ENCODE assay signal across 12 cellular contexts in the genomic region with DNA sequence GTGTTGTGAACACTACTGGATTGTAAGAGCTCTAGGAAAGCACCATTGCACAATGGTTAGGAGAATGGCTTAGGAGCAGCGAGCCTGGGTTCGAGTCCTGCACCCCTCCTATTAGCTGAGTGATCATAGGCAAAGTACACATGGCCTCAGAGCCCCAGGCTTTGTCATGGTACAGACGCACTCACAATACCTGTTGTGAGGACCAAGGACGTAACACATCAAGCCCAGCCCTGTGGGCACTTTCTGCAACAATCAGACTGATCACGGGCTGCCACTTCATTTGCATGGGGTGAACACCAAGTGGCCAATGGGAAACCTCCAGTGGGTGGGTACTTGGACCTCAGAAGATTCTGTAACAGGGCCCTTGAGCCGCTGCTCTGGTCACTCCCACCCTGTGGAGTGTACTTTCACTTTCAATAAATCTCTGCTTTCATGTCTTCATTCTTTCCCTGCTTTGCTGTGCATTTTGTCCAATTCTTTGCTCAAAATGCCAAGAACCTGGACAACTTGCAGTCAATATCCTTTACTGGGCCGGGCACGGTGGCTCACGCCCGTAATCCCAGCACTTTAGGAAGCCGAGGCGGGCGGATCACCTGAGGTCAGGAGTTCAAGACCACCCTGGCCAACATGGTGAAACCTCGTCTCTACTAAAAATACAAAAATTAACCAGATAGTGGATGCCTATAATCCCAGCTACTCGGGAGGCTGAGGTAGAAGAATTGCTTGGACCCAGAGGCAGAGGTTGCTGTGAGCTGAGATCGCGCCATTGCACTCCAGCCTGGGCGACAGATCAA. TPM values are rescaled to one million over a fixed set of nuclear protein-coding genes. Genes with fewer than 3 reads are reported as not detected.
DNase-seq lines count a peak whose midpoint lies in the region; ATAC-seq, FAIRE-seq and TF ChIP-seq lines count a peak whose summit lies in the region.
"Had no signal": no experiment of that assay in that cellular context is flagged by ENCODE, and none has a peak within 500 bp of the region (broad histone marks: within the 10 kb centered on the region; RNA-seq: fewer than 3 reads in every experiment).

No MANE protein-coding gene starts in this region.

- H3K27me3 ChIP-seq in neuronal stem cell (ENCODE audit: control insufficient read depth in 3 of 3, insufficient read depth in 3 of 3, low read depth in 1 of 3, low read length in 3 of 3): no peaks in the 10 kb centered on the region
- H3K27me3 ChIP-seq: suprapubic skin had no signal

- H2AK5ac ChIP-seq in neuronal stem cell (ENCODE audit: low read depth, low read length): no peak overlapping the region

- no peak overlapping the region for H3K4me2 ChIP-seq in neuronal stem cell (ENCODE audit: insufficient read depth, low read length, poor library complexity, severe bottlenecking)

- H3K27ac ChIP-seq in neuronal stem cell (replicated peaks; ENCODE audit: low read length): no peak overlapping the region
- H3K27ac ChIP-seq: suprapubic skin had no signal

- H2AFZ ChIP-seq in neuronal stem cell (ENCODE audit: low read length): no peak overlapping the region

- H2BK12ac ChIP-seq in neuronal stem cell (ENCODE audit: low read length): no peak overlapping the region

- H2BK5ac ChIP-seq in neuronal stem cell (ENCODE audit: low read length): no peak overlapping the region

- no peak overlapping the region for H4K91ac ChIP-seq in neuronal stem cell (ENCODE audit: low read depth, low read length, poor library complexity)

- no peak for ATAC-seq in GM19452 (IDR thresholded peaks at IDR 0.05; ENCODE audit: unreplicated experiment)
- ATAC-seq in omental fat pad (ENCODE audit: low FRiP score): no peak

- peaks cover 0 to 2% of the 10 kb centered on the region in 2 donors for H3K4me1 ChIP-seq in neuronal stem cell (ENCODE audit: control insufficient read depth in 2 of 2, insufficient read depth in 1 of 2, low read depth in 1 of 2, low read length in 2 of 2)

- no peak for FAIRE-seq in urothelium cell line (lab: Jason Lieb, UNC)
- FAIRE-seq: islet of Langerhans had no signal

- no peaks in the 10 kb centered on the region for H3K9me3 ChIP-seq in neuronal stem cell (replicated peaks in 1 of 2; ENCODE audit: control insufficient read depth in 2 of 2, insufficient read depth in 1 of 2, low read depth in 1 of 2, low read length in 2 of 2)
- H3K9me3 ChIP-seq: suprapubic skin had no signal

- H4K8ac ChIP-seq in neuronal stem cell (ENCODE audit: low read depth, low read length): no peak overlapping the region

- H3K4ac ChIP-seq in neuronal stem cell (ENCODE audit: low read length): no peak overlapping the region

- no peak overlapping the region for H3K9ac ChIP-seq in neuronal stem cell (ENCODE audit: low read depth, low read length, poor library complexity)

- H3K36me3 ChIP-seq in neuronal stem cell (replicated peaks in 1 of 2; ENCODE audit: control insufficient read depth in 2 of 2, insufficient read depth in 2 of 2, low read length in 2 of 2): no peaks in the 10 kb centered on the region
- H3K36me3 ChIP-seq: suprapubic skin had no signal

- H2BK15ac ChIP-seq in neuronal stem cell (ENCODE audit: low read length): no peak overlapping the region

- no peak overlapping the region for H2BK120ac ChIP-seq in neuronal stem cell (ENCODE audit: low read depth, low read length)

- no peak overlapping the region for H3K4me3 ChIP-seq in neuronal stem cell (ENCODE audit: low read length in 2 of 2)
- H3K4me3 ChIP-seq: suprapubic skin had no signal

- no peaks in the 10 kb centered on the region for H3K79me1 ChIP-seq in neuronal stem cell (ENCODE audit: low read depth, low read length)

- H3K23ac ChIP-seq in neuronal stem cell (ENCODE audit: low read depth, low read length, poor library complexity): no peak overlapping the region

- no peak for TF ChIP-seq CTCF in omental fat pad (IDR thresholded peaks at IDR 0.05)

- peak overlapping the region; percentile 22 for H3K18ac ChIP-seq in neuronal stem cell (ENCODE audit: low read length)

- peak; percentile 66 for DNase-seq in Daoy (ENCODE audit: low read depth)
- peak; percentile 69 for DNase-seq in NCI-H774 (lab: John Stamatoyannopoulos, UW)
- peak; percentile 30 for DNase-seq in fibroblast of gingiva (ENCODE audit: low read depth)
- DNase-seq in neuronal stem cell (ENCODE audit: low spot score): no peak
- DNase-seq in omental fat pad (ENCODE audit: low spot score): no peak
- DNase-seq in activated gamma-delta T cell (lab: John Stamatoyannopoulos, UW): no peak
- no peak for DNase-seq in urothelium cell line (ENCODE audit: low spot score)
- DNase-seq: amniotic stem cell, occipital lobe had no signal

- WGBS in neuronal stem cell (ENCODE audit: extremely low coverage in 2 of 2, insufficient read length in 2 of 2, insufficient replicate concordance in 1 of 2), 2 donors: no CpG with 5 or more reads among the region's 18 CpGs

- no peak overlapping the region for H3K14ac ChIP-seq in neuronal stem cell (ENCODE audit: low read length)

RNA-seq across cellular contexts. Expression of a gene that starts 28.2 kb away (rescaled TPM):
- total RNA-seq in Daoy (2014; rRNA removed; shearing (Covaris generic)): 90.1 and 93.3 TPM in 2 replicates
- polyA plus RNA-seq in neuronal stem cell (2013, experiment 1 of 2): 77.4 TPM
- 74.7 TPM for polyA plus RNA-seq in neuronal stem cell (2013, experiment 2 of 2)
- 10 to 100 TPM; 25.5 to 36.8 (median 27.2) TPM for total RNA-seq in omental fat pad

RNA-seq across cellular contexts. Expression of a gene that starts 46.6 kb away (rescaled TPM):
- 0.54 and 1.5 TPM in 2 replicates for total RNA-seq in Daoy (2014; rRNA removed; shearing (Covaris generic))
- 0.06 TPM for polyA plus RNA-seq in neuronal stem cell (2013, experiment 1 of 2)
- 0.07 TPM for polyA plus RNA-seq in neuronal stem cell (2013, experiment 2 of 2)
- 100 to 1,000 TPM in 1 of 4 donors, 10 to 100 TPM in 3; 46.9 to 109 (median 88.6) TPM for total RNA-seq in omental fat pad

Comparison
In these comparisons a context has a peak if more than half of its experiments do, and no peak if none do; other contexts are left out.
1. DNase-seq: peak in Daoy (single experiment), NCI-H774 (single experiment) and fibroblast of gingiva (single experiment); none in neuronal stem cell (single experiment), omental fat pad (single experiment), activated gamma-delta T cell (single experiment) and urothelium cell line (single experiment).
2. RNA of a gene that starts 46.6 kb away (total RNA-seq): 46.9 to 109 TPM in omental fat pad; 0.54 to 1.5 TPM in Daoy; every median in the first group is over 10 times any median in the second.